In genomic region chr10:75513292-75513691, GRCh38 we compare ENCODE assay signal across 16 cellular contexts.
DNase-seq lines count a peak whose midpoint lies in the region; ATAC-seq, FAIRE-seq and TF ChIP-seq lines count a peak whose summit lies in the region.
"Had no signal": no experiment of that assay in that cellular context is flagged by ENCODE, and none has a peak within 500 bp of the region (broad histone marks: within the 10 kb centered on the region; RNA-seq: fewer than 3 reads in every experiment).

No MANE protein-coding gene starts in this region.

- H3K9ac ChIP-seq in HepG2 (ENCODE audit: insufficient read depth, low read depth, low read length) = no peak overlapping the region
- H3K9ac ChIP-seq: BLaER1 treated with 17β-estradiol and CSF1 and Interleukin-3, amounts not matched to agents 10 nM and 100 nM had no signal

- TF ChIP-seq EP300 in HepG2 (IDR thresholded peaks at IDR 0.05; ENCODE audit: low read depth in 2 of 2, low read length in 2 of 2) (no peak), HepG2 (CRISPR knock-in tag; IDR thresholded peaks at IDR 0.05; ENCODE audit: borderline replicate concordance) (no peak)

- CTCF ChIA-PET in HepG2 (lab: Yijun Ruan, JAX; ENCODE audit: low intra/inter-chr PET ratio, low total read pairs) = no interaction called here

- in situ Hi-C loops in HepG2 (cut with HindIII; ENCODE audit: extremely low pct_ligation_motif_present, low pct_unique_long_range_greater_than_20kb) = no loop called here

- H3K9me3 ChIP-seq in HepG2 (ENCODE audit: low read length) (no peaks in the 10 kb centered on the region), right lobe of liver (no peaks in the 10 kb centered on the region), hepatocyte (ENCODE audit: low read depth) (no peaks in the 10 kb centered on the region), prostate gland (no peaks in the 10 kb centered on the region), uterus (no peaks in the 10 kb centered on the region)

- TF ChIP-seq CTCF in HepG2 (CRISPR knock-in tag; IDR thresholded peaks at IDR 0.05) (no peak), right lobe of liver (IDR thresholded peaks at IDR 0.05) (no peak), hepatocyte (IDR thresholded peaks at IDR 0.05; ENCODE audit: poor library complexity) (no peak), prostate gland (IDR thresholded peaks at IDR 0.05) (no peak), uterus (IDR thresholded peaks at IDR 0.05) (no peak)

- POLR2A ChIA-PET in HepG2 (lab: Yijun Ruan, JAX) = no interaction called here

- H3K4me2 ChIP-seq in HepG2 (ENCODE audit: low read depth, low read length) = no peak overlapping the region
- peak overlapping the region; percentile 19 for H3K4me2 ChIP-seq in hepatocyte

- DNase-seq in HepG2 (ENCODE audit: low spot score) (no peak), right lobe of liver (no peak), hepatocyte (ENCODE audit: low spot score) (no peak), prostate gland (ENCODE audit: low spot score) (no peak), uterus (no peak), COLO829 (ENCODE audit: low spot score) (no peak)
- DNase-seq: 8988T; CD4-positive, CD25-positive, alpha-beta regulatory T cell; DND-41; GDM1 had no signal

- ATAC-seq in HepG2 (no peak), right lobe of liver (no peak), HG02840 (IDR thresholded peaks at IDR 0.05; ENCODE audit: low FRiP score, unreplicated experiment) (no peak), SK-N-SH treated with all-trans-retinoic acid at 6 μM for 48 hours (no peak)
- ATAC-seq: HCT116 had no signal

- TF ChIP-seq POLR2A in HepG2 (IDR thresholded peaks at IDR 0.05; ENCODE audit: insufficient read depth in 1 of 2, low read depth in 2 of 2, low read length in 2 of 2) (no peak), right lobe of liver (IDR thresholded peaks at IDR 0.05) (no peak), prostate gland (IDR thresholded peaks at IDR 0.05) (no peak), uterus (IDR thresholded peaks at IDR 0.05) (no peak)

- FAIRE-seq in HepG2 (lab: Jason Lieb, UNC) = no peak
- FAIRE-seq: D721Med, H54 had no signal

- H3K4me3 ChIP-seq in HepG2 (replicated peaks in 1 of 3; ENCODE audit: insufficient read depth in 1 of 3, low read depth in 2 of 3, low read length in 3 of 3) = no peak overlapping the region
- no peak overlapping the region for H3K4me3 ChIP-seq in right lobe of liver
- H3K4me3 ChIP-seq in hepatocyte = no peak overlapping the region
- H3K4me3 ChIP-seq in prostate gland = no peak overlapping the region
- no peak overlapping the region for H3K4me3 ChIP-seq in uterus
- H3K4me3 ChIP-seq: BLaER1 treated with 17β-estradiol and CSF1 and Interleukin-3, amounts not matched to agents 10 nM and 100 nM had no signal

- H2AFZ ChIP-seq in HepG2 (ENCODE audit: low read length) = no peak overlapping the region
- H2AFZ ChIP-seq in hepatocyte = no peak overlapping the region

- H3K36me3 ChIP-seq in HepG2 (replicated peaks in 1 of 2; ENCODE audit: control insufficient read depth in 1 of 2, insufficient read depth in 2 of 2, low read length in 2 of 2) = no peaks in the 10 kb centered on the region
- H3K36me3 ChIP-seq in right lobe of liver = no peaks in the 10 kb centered on the region
- no peaks in the 10 kb centered on the region for H3K36me3 ChIP-seq in hepatocyte (replicated peaks; ENCODE audit: insufficient read depth, low read depth)
- H3K36me3 ChIP-seq in prostate gland = no peaks in the 10 kb centered on the region
- H3K36me3 ChIP-seq in uterus = no peaks in the 10 kb centered on the region
- H3K36me3 ChIP-seq: BLaER1 treated with 17β-estradiol and CSF1 and Interleukin-3, amounts not matched to agents 10 nM and 100 nM had no signal

- H3K79me2 ChIP-seq in HepG2 (ENCODE audit: insufficient read depth, low read length) (peaks cover 2% of the 10 kb centered on the region), hepatocyte (no peaks in the 10 kb centered on the region)

- no peak overlapping the region for H3K27ac ChIP-seq in HepG2 (ENCODE audit: extremely low read length, insufficient read depth, low read length)
- no peak overlapping the region for H3K27ac ChIP-seq in right lobe of liver
- H3K27ac ChIP-seq in hepatocyte = peak overlapping the region; percentile 1
- peak overlapping the region; percentile 2 to 54 for H3K27ac ChIP-seq in prostate gland
- peak overlapping the region; percentile 26 to 27 for H3K27ac ChIP-seq in uterus
- H3K27ac ChIP-seq: BLaER1 treated with 17β-estradiol and CSF1 and Interleukin-3, amounts not matched to agents 10 nM and 100 nM had no signal

- H4K20me1 ChIP-seq in HepG2 (ENCODE audit: insufficient read depth, low read length) = no peaks in the 10 kb centered on the region
- no peaks in the 10 kb centered on the region for H4K20me1 ChIP-seq in hepatocyte (ENCODE audit: insufficient read depth, poor library complexity, severe bottlenecking)
- H4K20me1 ChIP-seq: BLaER1 treated with 17β-estradiol and CSF1 and Interleukin-3, amounts not matched to agents 10 nM and 100 nM had no signal

- H3K4me1 ChIP-seq in HepG2 (ENCODE audit: insufficient read depth, low read length) (peaks cover 25% of the 10 kb centered on the region), right lobe of liver (peaks cover 0 to 16% (median 5%) of the 10 kb centered on the region in 4 donors), hepatocyte (ENCODE audit: insufficient read depth) (peaks cover 21% of the 10 kb centered on the region), prostate gland (replicated peaks) (peaks cover 16% of the 10 kb centered on the region), uterus (peaks cover 0 to 8% of the 10 kb centered on the region in 2 donors)

- no peaks in the 10 kb centered on the region for H3K9me2 ChIP-seq in hepatocyte (replicated peaks; ENCODE audit: insufficient read depth)

- no peak for TF ChIP-seq RAD21 in HepG2 (CRISPR knock-in tag; IDR thresholded peaks at IDR 0.05)

- intact Hi-C loops in HepG2 (cut with micrococcal nuclease; ENCODE audit: unreplicated experiment) (no loop called here), right lobe of liver (cut with DNase I) (no loop called here), prostate gland (cut with DNase I) (no loop called here), uterus (cut with DNase I; ENCODE audit: low total_unique reads) (no loop called here)

- WGBS in HepG2 (ENCODE audit: low lambda C conversion rate) = 82% methylated on average over 4 of the region's 4 CpGs
- WGBS in right lobe of liver (ENCODE audit: insufficient coverage, low coverage, low lambda C conversion rate, missing lambda C conversion rate) = 64% methylated on average over 4 of the region's 4 CpGs
- 72% methylated on average over 4 of the region's 4 CpGs for WGBS in hepatocyte (ENCODE audit: low lambda C conversion rate, missing lambda C conversion rate)
- 77% methylated on average over 4 of the region's 4 CpGs for WGBS in prostate gland

- no TSS peak for BruUV-seq in HepG2 (replicated peaks; lab: Mats Ljungman, UMichigan)

- no peaks in the 10 kb centered on the region for H3K27me3 ChIP-seq in HepG2 (ENCODE audit: control insufficient read depth in 1 of 2, insufficient read depth in 2 of 2, low read length in 2 of 2)
- H3K27me3 ChIP-seq in right lobe of liver = no peaks in the 10 kb centered on the region
- no peaks in the 10 kb centered on the region for H3K27me3 ChIP-seq in hepatocyte
- H3K27me3 ChIP-seq in prostate gland (replicated peaks; ENCODE audit: insufficient read depth) = no peaks in the 10 kb centered on the region
- no peaks in the 10 kb centered on the region for H3K27me3 ChIP-seq in uterus

TF ChIP-seq in HepG2, 621 proteins besides CTCF, POLR2A, EP300 and RAD21:
- TF ChIP-seq ZNF12 (CRISPR knock-in tag; IDR thresholded peaks at IDR 0.05) = peak; percentile 91
- no peak for TF ChIP-seq ZC3H13 (CRISPR knock-in tag; IDR thresholded peaks at IDR 0.05)
- no peak for TF ChIP-seq ZNF101 (CRISPR knock-in tag; IDR thresholded peaks at IDR 0.05; ENCODE audit: borderline replicate concordance, low read depth)
- no peak for TF ChIP-seq POLR2AphosphoS5 (IDR thresholded peaks at IDR 0.05; ENCODE audit: low read depth, low read length)
- TF ChIP-seq, protein P1, sequence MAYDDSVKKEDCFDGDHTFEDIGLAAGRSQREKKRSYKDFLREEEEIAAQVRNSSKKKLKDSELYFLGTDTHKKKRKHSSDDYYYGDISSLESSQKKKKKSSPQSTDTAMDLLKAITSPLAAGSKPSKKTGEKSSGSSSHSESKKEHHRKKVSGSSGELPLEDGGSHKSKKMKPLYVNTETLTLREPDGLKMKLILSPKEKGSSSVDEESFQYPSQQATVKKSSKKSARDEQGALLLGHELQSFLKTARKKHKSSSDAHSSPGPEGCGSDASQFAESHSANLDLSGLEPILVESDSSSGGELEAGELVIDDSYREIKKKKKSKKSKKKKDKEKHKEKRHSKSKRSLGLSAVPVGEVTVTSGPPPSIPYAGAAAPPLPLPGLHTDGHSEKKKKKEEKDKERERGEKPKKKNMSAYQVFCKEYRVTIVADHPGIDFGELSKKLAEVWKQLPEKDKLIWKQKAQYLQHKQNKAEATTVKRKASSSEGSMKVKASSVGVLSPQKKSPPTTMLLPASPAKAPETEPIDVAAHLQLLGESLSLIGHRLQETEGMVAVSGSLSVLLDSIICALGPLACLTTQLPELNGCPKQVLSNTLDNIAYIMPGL (CRISPR knock-in tag; IDR thresholded peaks at IDR 0.05; ENCODE audit: borderline replicate concordance in 1 of 2, low read depth in 1 of 2) = no peak

TF ChIP-seq in SK-N-SH treated with all-trans-retinoic acid at 6 μM for 48 hours, 23 proteins besides CTCF, POLR2A, EP300 and RAD21 (continues in another document):
- no peak for TF ChIP-seq TSHZ2 (CRISPR knock-in tag; IDR thresholded peaks at IDR 0.05)

Comparison
In these comparisons a context has a peak if more than half of its experiments do, and no peak if none do; other contexts are left out.
1. H3K27ac ChIP-seq: peak in hepatocyte (single experiment), prostate gland (2 of 2) and uterus (2 of 2); none in HepG2 (single experiment) and right lobe of liver (0 of 3).